ENCODE assay signal across 30 cellular contexts in genomic region chr5:149195337-149195887, GRCh38. TPM values are rescaled to one million over a fixed set of nuclear protein-coding genes. Genes with fewer than 3 reads are reported as not detected.
DNase-seq lines count a peak whose midpoint lies in the region; ATAC-seq, FAIRE-seq and TF ChIP-seq lines count a peak whose summit lies in the region.
"Had no signal": no experiment of that assay in that cellular context is flagged by ENCODE, and none has a peak within 500 bp of the region (broad histone marks: within the 10 kb centered on the region; RNA-seq: fewer than 3 reads in every experiment).

No MANE protein-coding gene starts in this region.

- FAIRE-seq in GM19239 (lab: Jason Lieb, UNC) = no peak
- FAIRE-seq: A204.1 had no signal

- H3K9me3 Mint-ChIP-seq in Calu3 (ENCODE audit: low read depth, unreplicated experiment) = no peaks in the 10 kb centered on the region
- no peaks in the 10 kb centered on the region for H3K9me3 Mint-ChIP-seq in nephron progenitor cell
- H3K9me3 Mint-ChIP-seq: activated naive CD8-positive, alpha-beta T cell treated with anti-CD3 and anti-CD28 coated beads for 36 hours; CD4-positive, alpha-beta T cell; effector memory CD8-positive, alpha-beta T cell had no signal

- H3K9me3 ChIP-seq in gastroesophageal sphincter = no peaks in the 10 kb centered on the region
- H3K9me3 ChIP-seq: colonic mucosa, prostate gland, SJCRH30, uterus had no signal

- peaks cover 0 to 24% of the 10 kb centered on the region in 2 donors for H3K36me3 ChIP-seq in gastroesophageal sphincter
- H3K36me3 ChIP-seq: colonic mucosa, prostate gland, SJCRH30, uterus had no signal

- TF ChIP-seq POLR2A in gastroesophageal sphincter (IDR thresholded peaks at IDR 0.05) = no peak

- H3K27me3 ChIP-seq in gastroesophageal sphincter = no peaks in the 10 kb centered on the region
- H3K27me3 ChIP-seq: colonic mucosa, uterus had no signal

- H3K4me1 Mint-ChIP-seq in Calu3 (ENCODE audit: low read depth, unreplicated experiment) = peaks cover 53% of the 10 kb centered on the region
- no peaks in the 10 kb centered on the region for H3K4me1 Mint-ChIP-seq in nephron progenitor cell
- H3K4me1 Mint-ChIP-seq: activated CD4-positive, alpha-beta T cell treated with anti-CD3 and anti-CD28 coated beads for 36 hours; activated naive CD8-positive, alpha-beta T cell treated with anti-CD3 and anti-CD28 coated beads for 36 hours had no signal

- no peak for DNase-seq in Calu3
- DNase-seq in left lobe of liver (ENCODE audit: low spot score) = peak; percentile 69
- DNase-seq in sciatic nerve (ENCODE audit: low spot score) = no peak
- no peak for DNase-seq in GM19239 (ENCODE audit: insufficient read length, low spot score)
- DNase-seq in nephron progenitor cell = no peak
- DNase-seq: activated CD4-positive, alpha-beta T cell treated with anti-CD3 and anti-CD28 coated beads for 36 hours; activated effector memory CD4-positive, alpha-beta T cell treated with anti-CD3 and anti-CD28 coated beads, Interleukin-2, amount 50 U/mL, for 16 hours; activated naive CD8-positive, alpha-beta T cell treated with anti-CD3 and anti-CD28 coated beads for 36 hours; activated T-cell treated with anti-CD3 and anti-CD28 coated beads, Interleukin-2, amount 50 U/mL, for 1 hour; anterior cingulate cortex; CD4-positive, alpha-beta T cell; colonic mucosa; effector memory CD8-positive, alpha-beta T cell; erythroblast; GM23248; hypothalamus; left colon; NCI-H446; NCI-H774; SJCRH30; stimulated activated naive CD4-positive, alpha-beta T cell; SW 1271; uterus had no signal

- H3K4me3 ChIP-seq in gastroesophageal sphincter = no peak overlapping the region
- H3K4me3 ChIP-seq: colonic mucosa, GM23248, prostate gland, SJCRH30, skin epidermis, uterus had no signal

- H3K27me3 Mint-ChIP-seq in Calu3 (ENCODE audit: unreplicated experiment) (no peaks in the 10 kb centered on the region), nephron progenitor cell (ENCODE audit: low read depth, poor library complexity) (peaks cover 22% of the 10 kb centered on the region)
- H3K27me3 Mint-ChIP-seq: activated CD4-positive, alpha-beta T cell treated with anti-CD3 and anti-CD28 coated beads for 36 hours; activated naive CD8-positive, alpha-beta T cell treated with anti-CD3 and anti-CD28 coated beads for 36 hours; CD4-positive, alpha-beta T cell; effector memory CD8-positive, alpha-beta T cell had no signal

- H3K27ac Mint-ChIP-seq in Calu3 (ENCODE audit: unreplicated experiment) (peak overlapping the region; percentile 50), nephron progenitor cell (no peak overlapping the region)
- H3K27ac Mint-ChIP-seq: activated CD4-positive, alpha-beta T cell treated with anti-CD3 and anti-CD28 coated beads for 36 hours; activated naive CD8-positive, alpha-beta T cell treated with anti-CD3 and anti-CD28 coated beads for 36 hours; CD4-positive, alpha-beta T cell had no signal

- TF ChIP-seq CTCF in Calu3 (IDR thresholded peaks at IDR 0.05; ENCODE audit: unreplicated experiment) = no peak
- no peak for TF ChIP-seq CTCF in gastroesophageal sphincter (IDR thresholded peaks at IDR 0.05)
- TF ChIP-seq CTCF in nephron progenitor cell (IDR thresholded peaks at IDR 0.05) = no peak

- BruUV-seq in Calu3 (replicated peaks; lab: Mats Ljungman, UMichigan) = no TSS peak

- H3K4me3 Mint-ChIP-seq in Calu3 (ENCODE audit: low read depth, unreplicated experiment) = no peak overlapping the region
- no peak overlapping the region for H3K4me3 Mint-ChIP-seq in nephron progenitor cell
- H3K4me3 Mint-ChIP-seq: activated CD4-positive, alpha-beta T cell treated with anti-CD3 and anti-CD28 coated beads for 36 hours; activated naive CD8-positive, alpha-beta T cell treated with anti-CD3 and anti-CD28 coated beads for 36 hours; CD4-positive, alpha-beta T cell; effector memory CD8-positive, alpha-beta T cell had no signal

- peak; percentile 36 for ATAC-seq in gastroesophageal sphincter
- peak; percentile 89 for ATAC-seq in left lobe of liver
- ATAC-seq in sciatic nerve = peak; percentile 74
- no peak for ATAC-seq in HG02852 (IDR thresholded peaks at IDR 0.05; ENCODE audit: unreplicated experiment)
- ATAC-seq in GM19455 (IDR thresholded peaks at IDR 0.05; ENCODE audit: unreplicated experiment) = no peak
- ATAC-seq: activated CD4-positive, alpha-beta T cell treated with anti-CD3 and anti-CD28 coated beads for 36 hours; effector memory CD8-positive, alpha-beta T cell; left colon had no signal

- H3K27ac ChIP-seq in gastroesophageal sphincter = peak overlapping the region in 3 of 4 donors; percentile 20 to 50 (median 42)
- H3K27ac ChIP-seq: colonic mucosa, GM23248, prostate gland, SJCRH30, skin epidermis had no signal

- CTCF ChIA-PET in Calu3 (lab: Charles Lee) = no interaction called here

- intact Hi-C loops in Calu3 (cut with micrococcal nuclease; ENCODE audit: unreplicated experiment) (no loop called here), sciatic nerve (cut with DNase I) (no loop called here)

- 63 to 74% methylated on average over 3 to 5 of the region's 9 CpGs for WGBS in gastroesophageal sphincter (ENCODE audit: low coverage in 1 of 2), 2 donors

- peaks cover 0 to 8% (median 0%) of the 10 kb centered on the region in 3 donors for H3K4me1 ChIP-seq in gastroesophageal sphincter
- H3K4me1 ChIP-seq: colonic mucosa, prostate gland, SJCRH30, uterus had no signal

- no peak for TF ChIP-seq EP300 in gastroesophageal sphincter (IDR thresholded peaks at IDR 0.05)

- H3K36me3 Mint-ChIP-seq in Calu3 (ENCODE audit: insufficient read depth, unreplicated experiment) (peaks cover 14% of the 10 kb centered on the region), nephron progenitor cell (ENCODE audit: low read depth) (no peaks in the 10 kb centered on the region)
- H3K36me3 Mint-ChIP-seq: activated naive CD8-positive, alpha-beta T cell treated with anti-CD3 and anti-CD28 coated beads for 36 hours had no signal

RNA-seq across cellular contexts. Expression of gene ABLIM3, which starts 54.1 kb away (rescaled TPM):
- total RNA-seq in Calu3 (2022) (58.2 and 70.9 TPM in 2 replicates), gastroesophageal sphincter (10 to 100 TPM; 14.8 to 50.7 (median 25.4) TPM), left lobe of liver (87.7 TPM), sciatic nerve (67.6 TPM)
- total RNA-seq: activated CD8-positive, alpha-beta memory T cell treated with anti-CD3 and anti-CD28 coated beads for 36 hours; activated naive CD8-positive, alpha-beta T cell treated with anti-CD3 and anti-CD28 coated beads for 36 hours; CD4-positive, alpha-beta T cell had no signal

Comparison
In these comparisons a context has a peak if more than half of its experiments do, and no peak if none do; other contexts are left out.
1. ATAC-seq: peak in gastroesophageal sphincter (single experiment), left lobe of liver (single experiment) and sciatic nerve (single experiment); none in HG02852 (single experiment) and GM19455 (single experiment).